Comparison of ENCODE assay signal across 8 cellular contexts in genomic region chr11:66616379-66617147, GRCh38.
A peak's percentile ranks its signal among the peaks of the same experiment; 100 is the strongest.
DNase-seq lines count a peak whose midpoint lies in the region; ATAC-seq and TF ChIP-seq lines count a peak whose summit lies in the region.

RBM14 (plus strand) TSS chr11:66616630; CDS start chr11:66616721, 91 bp downstream.

- DNase-seq in AG09319 (ENCODE audit: extremely low read depth, low read depth) (peak; percentile 97), NCI-H446 treated with DMSO at 0.1 percent for 48 hours (lab: John Stamatoyannopoulos, UW) (peak; percentile 98), cerebellar cortex (ENCODE audit: low spot score) (peak; percentile 99), islet precursor cell (peak; percentile 100)
- peak; percentile 96 to 98 (median 97) for DNase-seq in stimulated activated CD4-positive, alpha-beta T cell treated with anti-CD3 and anti-CD28 coated beads, Interleukin-12 subunit alpha, Interleukin-12 subunit beta, amount 100 ng/mL, for 48 hours (ENCODE audit: low read depth in 2 of 3, low spot score in 1 of 3)

- TF ChIP-seq CTCF in AG09319 (IDR thresholded peaks at IDR 0.05; ENCODE audit: low read depth, low read length) = no peak

- ATAC-seq in GM19035 (IDR thresholded peaks at IDR 0.05; ENCODE audit: unreplicated experiment) (peak; percentile 89), HG03354 (IDR thresholded peaks at IDR 0.05; ENCODE audit: poor library complexity, severe bottlenecking, unreplicated experiment) (peak; percentile 90)
- ATAC-seq in activated CD4-positive, CD25-positive, alpha-beta regulatory T cell treated with anti-CD3 and anti-CD28 coated beads, Interleukin-2, amount 50 U/mL, for 24 hours = peak; percentile 96 to 97

Comparison
In these comparisons a context has a peak if more than half of its experiments do, and no peak if none do; other contexts are left out.
1. Peak in every context shown above with its lines: DNase-seq and ATAC-seq.